In the genomic region with DNA sequence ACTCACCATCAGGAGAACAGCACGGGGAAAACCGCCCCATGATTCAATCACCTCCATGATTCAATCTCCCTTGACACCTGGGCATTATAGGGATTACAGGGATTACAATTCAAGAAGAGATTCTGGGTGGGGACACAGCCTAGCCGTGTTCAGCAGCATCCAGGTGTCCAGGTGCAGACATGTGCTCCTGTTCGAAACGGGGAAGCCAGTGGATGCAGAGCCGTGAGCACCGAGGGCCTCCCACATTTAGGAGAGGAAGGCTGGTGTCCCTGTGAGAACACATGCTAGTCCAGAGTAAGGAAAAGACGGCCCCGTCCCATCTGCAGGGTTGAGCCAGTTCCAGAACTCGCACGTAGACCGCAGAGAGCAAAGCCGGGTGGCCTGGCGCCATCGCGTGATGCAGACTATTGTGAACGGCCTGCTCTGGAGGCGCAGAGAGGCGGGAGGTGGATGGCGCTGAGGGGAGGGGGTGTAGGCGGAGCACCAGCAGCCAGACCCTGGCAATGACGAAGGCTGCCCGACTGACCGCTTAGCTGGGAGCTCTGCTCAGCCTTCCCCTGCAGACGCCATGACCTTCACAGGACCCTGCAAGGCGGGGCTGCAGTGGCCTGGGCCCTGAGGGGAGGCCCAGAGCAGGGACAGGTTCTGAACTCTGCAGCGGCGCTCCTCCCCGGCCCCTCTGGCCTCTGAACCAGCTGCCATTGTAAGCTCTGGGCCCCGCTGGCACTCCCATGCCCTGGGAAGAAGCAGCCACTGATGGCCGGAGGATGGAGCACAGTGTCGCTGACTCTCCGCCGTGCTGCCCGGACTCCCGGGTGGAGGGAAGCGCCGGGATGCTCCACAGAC, we compare ENCODE assay signal across 13 cellular contexts.
DNase-seq lines count a peak whose midpoint lies in the region; ATAC-seq, FAIRE-seq and TF ChIP-seq lines count a peak whose summit lies in the region.
"Had no signal": no experiment of that assay in that cellular context is flagged by ENCODE, and none has a peak within 500 bp of the region (broad histone marks: within the 10 kb centered on the region; RNA-seq: fewer than 3 reads in every experiment).

No MANE protein-coding gene starts in this region.

- H3K4me1 ChIP-seq in H9 (ENCODE audit: insufficient read depth, low read length) = peaks cover 3% of the 10 kb centered on the region; the same call in 1 of the 2 replicates
- peaks cover 0 to 17% (median 12%) of the 10 kb centered on the region in 4 experiments; a peak in 6 of 7 replicates for H3K4me1 ChIP-seq in H1 (replicated peaks in 1 of 4; ENCODE audit: control insufficient read depth in 3 of 4, insufficient read depth in 4 of 4, low read length in 3 of 4)
- peaks cover 0 to 9% of the 10 kb centered on the region in 2 donors for H3K4me1 ChIP-seq in kidney (ENCODE audit: control insufficient read depth in 1 of 2, insufficient read depth in 1 of 2, low read depth in 1 of 2, low read length in 2 of 2)
- peaks cover 6% of the 10 kb centered on the region for H3K4me1 ChIP-seq in body of pancreas
- H3K4me1 ChIP-seq: prostate gland had no signal

- FAIRE-seq in H1 (lab: Jason Lieb, UNC) = no peak
- no peak for FAIRE-seq in kidney (lab: Jason Lieb, UNC)
- FAIRE-seq: TTC549 had no signal

- H4K91ac ChIP-seq in H9 (ENCODE audit: insufficient read length, low read depth, low read length) (no peak overlapping the region), H1 (replicated peaks; ENCODE audit: insufficient read length, low read length) (peak overlapping the region; percentile 87)

- POLR2A ChIA-PET in H1 (lab: Charles Lee; ENCODE audit: partially characterized antibody) = interaction anchor here (0.6 to 1.3 kb wide), 5 partner anchors 10 to 36 kb away, joined by 3 to 5 read pairs (median 3); no protein-coding TSS in a partner anchor

- no peak overlapping the region for H2BK12ac ChIP-seq in H9 (ENCODE audit: insufficient read length, low read depth, low read length)
- H2BK12ac ChIP-seq in H1 (ENCODE audit: low read depth, low read length) = peak overlapping the region; percentile 82; the same call in 1 of the 2 replicates

- TF ChIP-seq POLR2A in H1 (IDR thresholded peaks at IDR 0.05; ENCODE audit: control extremely low read depth in 1 of 2, low read depth in 2 of 2, low read length in 2 of 2) (peak in 1 of 2 experiments; percentile 65; a peak in 2 of 3 replicates), body of pancreas (IDR thresholded peaks at IDR 0.05) (no peak)

- H3K23ac ChIP-seq in H9 (ENCODE audit: insufficient read length, low read depth, low read length) (no peak overlapping the region), H1 (ENCODE audit: insufficient read length) (no peak overlapping the region)

- H4K8ac ChIP-seq in H9 (replicated peaks; ENCODE audit: insufficient read length, low read depth, low read length) = no peak overlapping the region
- H4K8ac ChIP-seq in H1 (ENCODE audit: extremely low read depth, insufficient read depth, low read length) = peak overlapping the region; percentile 92

- H3K18ac ChIP-seq in H9 (ENCODE audit: insufficient read length, low read depth, low read length) (peak overlapping the region; percentile 43), H1 (ENCODE audit: extremely low read depth, low read length) (peak overlapping the region; percentile 89)

- ATAC-seq in HG03439 (IDR thresholded peaks at IDR 0.05; ENCODE audit: unreplicated experiment) (no peak), body of pancreas (no peak), GM21528 (IDR thresholded peaks at IDR 0.05; ENCODE audit: low FRiP score, unreplicated experiment) (no peak)

- TF ChIP-seq CTCF in H9 (conservative IDR thresholded peaks at IDR 0.05) (no peak), H1 (IDR thresholded peaks at IDR 0.05; ENCODE audit: control extremely low read depth in 1 of 3, insufficient read depth in 1 of 3, low read depth in 1 of 3, low read length in 3 of 3) (no peak), kidney (IDR thresholded peaks at IDR 0.05; ENCODE audit: borderline replicate concordance, extremely low read depth, insufficient read depth) (no peak), body of pancreas (IDR thresholded peaks at IDR 0.05) (no peak)

- H3K27ac ChIP-seq in H9 (ENCODE audit: insufficient read length, low read depth, low read length) = no peak overlapping the region
- H3K27ac ChIP-seq in H1 (ENCODE audit: low read depth, low read length) = no peak overlapping the region
- H3K27ac ChIP-seq in kidney (ENCODE audit: low read depth in 2 of 2, low read length in 2 of 2) = no peak overlapping the region
- H3K27ac ChIP-seq in body of pancreas = no peak overlapping the region
- H3K27ac ChIP-seq: prostate gland had no signal

- H3K9ac ChIP-seq in H9 (ENCODE audit: extremely low read depth, insufficient read length, low read length) = no peak overlapping the region
- H3K9ac ChIP-seq in H1 (replicated peaks in 1 of 4; ENCODE audit: extremely low read depth in 1 of 4, low read depth in 3 of 4, low read length in 3 of 4) = peak overlapping the region in 1 of 4 experiments; percentile 25; a peak in 2 of 7 replicates
- H3K9ac ChIP-seq in kidney (ENCODE audit: low read length in 2 of 2) = no peak overlapping the region

- DNase-seq in H9 (peak; percentile 89), H1 (ENCODE audit: low read depth in 1 of 2, low spot score in 2 of 2) (peak; percentile 34 to 80), kidney (peak; percentile 85), posterior vena cava (ENCODE audit: low spot score) (peak; percentile 36), NCI-H1105 treated with DMSO at 0.1 percent for 48 hours (lab: John Stamatoyannopoulos, UW) (no peak), body of pancreas (no peak)
- DNase-seq: NCI-H2081 treated with DMSO at 0.1 percent for 48 hours had no signal

- TF ChIP-seq EP300 in H1 (IDR thresholded peaks at IDR 0.05; ENCODE audit: borderline replicate concordance in 1 of 2, low read depth in 2 of 2, low read length in 2 of 2) = no peak

- H2BK5ac ChIP-seq in H9 (ENCODE audit: insufficient read length, low read length) (no peak overlapping the region), H1 (ENCODE audit: low read depth, low read length) (no peak overlapping the region)

- H2BK15ac ChIP-seq in H9 (ENCODE audit: low read depth, low read length) (no peak overlapping the region), H1 (ENCODE audit: low read length) (peak overlapping the region; percentile 55; the same call in 1 of the 2 replicates)

- TF ChIP-seq RAD21 in H1 (IDR thresholded peaks at IDR 0.05 in 1 of 2, conservative IDR thresholded peaks at IDR 0.05 in 1 of 2; ENCODE audit: low read depth in 2 of 2, low read length in 2 of 2) = peak in 1 of 2 experiments; percentile 14; a peak in 1 of 4 replicates

- H3K36me3 ChIP-seq in H1 (ENCODE audit: control insufficient read depth in 2 of 4, insufficient read depth in 4 of 4, low read length in 3 of 4) (no peaks in the 10 kb centered on the region), kidney (ENCODE audit: control insufficient read depth in 1 of 2, insufficient read depth in 2 of 2, low read length in 2 of 2) (no peaks in the 10 kb centered on the region), body of pancreas (replicated peaks in 1 of 2; ENCODE audit: insufficient read depth in 1 of 2, low read depth in 2 of 2) (no peaks in the 10 kb centered on the region)
- H3K36me3 ChIP-seq: prostate gland had no signal

- no peaks in the 10 kb centered on the region for H3K23me2 ChIP-seq in H9 (ENCODE audit: insufficient read length, low read depth, low read length, poor library complexity, severe bottlenecking)
- peaks cover 4% of the 10 kb centered on the region; the same call in 1 of the 2 replicates for H3K23me2 ChIP-seq in H1 (ENCODE audit: low read depth, low read length)

- WGBS in H9 (ENCODE audit: extremely low coverage, insufficient read length, low lambda C conversion rate) = no CpG with 5 or more reads among the region's 38 CpGs
- 32% methylated on average over 30 of the region's 38 CpGs; no CpG with 5 or more reads in 1 of the 2 experiments for WGBS in H1 (ENCODE audit: extremely low coverage in 1 of 2, insufficient coverage in 1 of 2, insufficient read length in 1 of 2, insufficient replicate concordance in 2 of 2, low coverage in 1 of 2, low lambda C conversion rate in 2 of 2, missing lambda C conversion rate in 1 of 2), 2 experiments
- WGBS in body of pancreas, 2 donors = 45 to 57% methylated on average over 12 to 38 of the region's 38 CpGs

- H3K4me3 Mint-ChIP-seq in H9 = peak overlapping the region in 1 of 2 experiments; percentile 58; a peak in 2 of 5 replicates
- H3K4me3 Mint-ChIP-seq: dendritic cell treated with granulocyte-macrophage colony-stimulating factor and Interleukin-4, amounts not matched to agents 40 ng/mL and 50 ng/mL, for 4 days had no signal

- H3K79me2 ChIP-seq in H9 (ENCODE audit: insufficient read depth, low read length) = no peaks in the 10 kb centered on the region
- H3K79me2 ChIP-seq in H1 (ENCODE audit: control insufficient read depth in 1 of 2, insufficient read depth in 2 of 2, low read length in 2 of 2) = no peaks in the 10 kb centered on the region

- intact Hi-C loops in kidney (cut with DNase I) (no loop called here), posterior vena cava (cut with DNase I) (no loop called here), body of pancreas (cut with DNase I) (loop anchor here (10.0 kb wide), 1 partner anchor 332 kb away; no protein-coding TSS in a partner anchor)

- no peak overlapping the region for H2AFZ ChIP-seq in H9 (ENCODE audit: low read length)
- H2AFZ ChIP-seq in H1 (ENCODE audit: low read length) = peak overlapping the region; percentile 94

- H3K9me3 ChIP-seq in H9 (ENCODE audit: control insufficient read depth, low read depth, low read length) = no peaks in the 10 kb centered on the region
- no peaks in the 10 kb centered on the region for H3K9me3 ChIP-seq in H1 (ENCODE audit: insufficient read depth in 2 of 2, low read depth in 1 of 2, low read length in 1 of 2)
- no peaks in the 10 kb centered on the region for H3K9me3 ChIP-seq in kidney (ENCODE audit: control insufficient read depth in 1 of 2, low read length in 2 of 2)
- H3K9me3 ChIP-seq in body of pancreas = no peaks in the 10 kb centered on the region
- H3K9me3 ChIP-seq: prostate gland had no signal

- peak overlapping the region; percentile 58 for H3K4me2 ChIP-seq in H9 (ENCODE audit: insufficient read depth, insufficient read length, low read length)
- peak overlapping the region; percentile 66 to 83 for H3K4me2 ChIP-seq in H1 (ENCODE audit: insufficient read depth in 1 of 2, low read depth in 2 of 2, low read length in 2 of 2)

- H2AK5ac ChIP-seq in H9 (ENCODE audit: insufficient read length, low read length) (no peak overlapping the region), H1 (ENCODE audit: low read depth, low read length) (no peak overlapping the region)

- peak overlapping the region; percentile 54; the same call in 1 of the 2 replicates for H3K14ac ChIP-seq in H9 (ENCODE audit: insufficient read depth, low read length)
- no peak overlapping the region for H3K14ac ChIP-seq in H1 (ENCODE audit: insufficient read length)

- H3K4me3 ChIP-seq in H1 (ENCODE audit: extremely low read depth in 1 of 4, insufficient read depth in 2 of 4, low read depth in 3 of 4, low read length in 4 of 4) = peak overlapping the region; percentile 24 to 57 (median 33)
- H3K4me3 ChIP-seq in kidney (ENCODE audit: low read length in 2 of 2) = no peak overlapping the region
- no peak overlapping the region for H3K4me3 ChIP-seq in body of pancreas
- H3K4me3 ChIP-seq: prostate gland had no signal

- no peak overlapping the region for H3T11ph ChIP-seq in H9 (ENCODE audit: low read length)

- H3K4me1 Mint-ChIP-seq in H9 = peaks cover 14 to 19% of the 10 kb centered on the region in 2 experiments

- H3K4ac ChIP-seq in H9 (ENCODE audit: low read depth, low read length) (no peak overlapping the region), H1 (replicated peaks; ENCODE audit: insufficient read length, low read depth, low read length) (peak overlapping the region; percentile 70)

- no peak overlapping the region; a peak in 1 of 7 replicates for H3K27ac Mint-ChIP-seq in H9
- H3K27ac Mint-ChIP-seq: CD4-positive, alpha-beta T cell; dendritic cell treated with granulocyte-macrophage colony-stimulating factor and Interleukin-4, amounts not matched to agents 40 ng/mL and 50 ng/mL, for 4 days had no signal

- no peak overlapping the region for H3K56ac ChIP-seq in H9 (ENCODE audit: insufficient read length, low read depth, low read length)
- no peak overlapping the region for H3K56ac ChIP-seq in H1 (replicated peaks; ENCODE audit: insufficient read length, low read depth, low read length)

- H3K27me3 ChIP-seq in H9 (ENCODE audit: insufficient read depth, low read length) (no peaks in the 10 kb centered on the region), H1 (replicated peaks in 1 of 4; ENCODE audit: control insufficient read depth in 3 of 4, extremely low read depth in 1 of 4, insufficient read depth in 3 of 4, low read length in 3 of 4) (peaks cover 0 to 7% (median 0%) of the 10 kb centered on the region in 4 experiments; a peak in 3 of 7 replicates), body of pancreas (peaks cover 0 to 10% of the 10 kb centered on the region in 2 donors)

- no peaks in the 10 kb centered on the region for H3K79me1 ChIP-seq in H9 (ENCODE audit: insufficient read depth, low read depth, low read length, poor library complexity, severe bottlenecking)
- no peaks in the 10 kb centered on the region for H3K79me1 ChIP-seq in H1 (ENCODE audit: low read depth, low read length)

- no peaks in the 10 kb centered on the region for H3K9me3 Mint-ChIP-seq in H9
- H3K9me3 Mint-ChIP-seq: CD4-positive, alpha-beta T cell; dendritic cell treated with granulocyte-macrophage colony-stimulating factor and Interleukin-4, amounts not matched to agents 40 ng/mL and 50 ng/mL, for 4 days had no signal

- CTCF ChIA-PET in H1 (lab: Charles Lee; ENCODE audit: partially characterized antibody) = interaction anchor here (0.6 to 4.0 kb wide), 54 partner anchors 8 to 558 kb away, joined by 3 to 32 read pairs (median 5); no protein-coding TSS in a partner anchor

- H4K5ac ChIP-seq in H9 (ENCODE audit: insufficient read length, low read depth, low read length) (no peak overlapping the region), H1 (ENCODE audit: insufficient read length, low read depth, low read length) (peak overlapping the region; percentile 28)

- H3K36me3 Mint-ChIP-seq in H9 (ENCODE audit: insufficient read depth in 1 of 3, low read depth in 3 of 3) = no peaks in the 10 kb centered on the region; a peak in 1 of 7 replicates

- no peak overlapping the region for H2BK120ac ChIP-seq in H9 (ENCODE audit: low read depth, low read length, poor library complexity, severe bottlenecking)
- no peak overlapping the region for H2BK120ac ChIP-seq in H1 (replicated peaks; ENCODE audit: low read depth, low read length)

- H4K20me1 ChIP-seq in H9 (ENCODE audit: control insufficient read depth, insufficient read depth, insufficient read length) = no peaks in the 10 kb centered on the region
- no peaks in the 10 kb centered on the region for H4K20me1 ChIP-seq in H1 (replicated peaks in 1 of 2; ENCODE audit: control insufficient read depth in 1 of 2, insufficient read depth in 2 of 2, low read length in 2 of 2)

- peaks cover 6% of the 10 kb centered on the region for H3K27me3 Mint-ChIP-seq in H9 (ENCODE audit: low read depth)

- no peak overlapping the region for H2BK20ac ChIP-seq in H9 (ENCODE audit: low read depth, low read length, poor library complexity, severe bottlenecking)
- peak overlapping the region; percentile 72; the same call in 1 of the 2 replicates for H2BK20ac ChIP-seq in H1 (ENCODE audit: low read length)

Comparison
In these comparisons a context has a peak if more than half of its experiments do, and no peak if none do; other contexts are left out.
1. DNase-seq: peak in H9 (single experiment), H1 (2 of 2), kidney (single experiment) and posterior vena cava (single experiment); none in NCI-H1105 treated with DMSO at 0.1 percent for 48 hours (single experiment) and body of pancreas (0 of 4).
2. H3K4me3 ChIP-seq: peak in H1 (4 of 4); none in kidney (0 of 2) and body of pancreas (0 of 2).